ENCODE assay signal across 27 cellular contexts in the genomic region with DNA sequence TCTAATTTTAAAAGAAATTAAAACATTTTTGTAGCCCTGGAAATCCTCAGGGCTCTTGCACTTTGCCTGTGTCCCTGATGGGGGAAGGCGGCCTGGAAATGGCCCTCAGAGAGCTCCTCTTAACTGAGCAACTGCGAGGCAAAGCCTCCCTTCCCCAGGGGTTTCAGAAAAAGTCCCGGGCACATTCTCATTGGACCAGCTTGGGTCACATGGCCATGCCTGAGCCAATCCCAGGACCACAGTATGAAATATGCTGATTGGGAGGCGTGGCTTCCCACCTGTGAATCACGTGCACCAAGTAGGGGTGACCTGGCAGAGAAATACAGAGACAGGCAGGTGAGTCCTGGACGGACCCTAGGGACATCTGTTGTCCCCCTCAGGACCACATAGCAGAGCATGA.
DNase-seq lines count a peak whose midpoint lies in the region; ATAC-seq and TF ChIP-seq lines count a peak whose summit lies in the region.
"Had no signal": no experiment of that assay in that cellular context is flagged by ENCODE, and none has a peak within 500 bp of the region (broad histone marks: within the 10 kb centered on the region; RNA-seq: fewer than 3 reads in every experiment).

No MANE protein-coding gene starts in this region.

- H3K9me3 ChIP-seq in MM.1S (replicated peaks; ENCODE audit: insufficient read depth, low read length) (no peaks in the 10 kb centered on the region), neuronal stem cell (replicated peaks in 1 of 2; ENCODE audit: control insufficient read depth in 2 of 2, insufficient read depth in 1 of 2, low read depth in 1 of 2, low read length in 2 of 2) (peaks cover 0 to 2% of the 10 kb centered on the region in 2 donors)
- H3K9me3 ChIP-seq: pancreas, right lobe of liver, vagina had no signal

- H3K9me3 Mint-ChIP-seq in activated T-cell treated with anti-CD3 and anti-CD28 coated beads, Interleukin-2, amount 50 U/mL, for 4 hours = no peaks in the 10 kb centered on the region
- H3K9me3 Mint-ChIP-seq in stimulated activated naive CD8-positive, alpha-beta T cell treated with anti-CD3 and anti-CD28 coated beads, Interleukin-15, amount 100 ng/mL, for 72 hours = no peaks in the 10 kb centered on the region
- H3K9me3 Mint-ChIP-seq: activated naive CD4-positive, alpha-beta T cell treated with anti-CD3 and anti-CD28 coated beads, Interleukin-2, amount 50 U/mL, for 24 hours; activated T-helper 1 cell treated with anti-CD3 and anti-CD28 coated beads, Interleukin-12 subunit alpha, Interleukin-12 subunit beta, Interleukin-2, Interleukin-4 antibody, amounts not matched to agents 30 ng/mL and 10 ng/mL and 1 ng/mL, durations not matched to agents 14 hours and 24 hours and 36 hours; mesothelial cell of epicardium had no signal

- H3K4me2 ChIP-seq in MM.1S (ENCODE audit: low read depth, low read length) = no peak overlapping the region
- no peak overlapping the region for H3K4me2 ChIP-seq in neuronal stem cell (ENCODE audit: insufficient read depth, low read length, poor library complexity, severe bottlenecking)

- H3K36me3 ChIP-seq in MM.1S (replicated peaks; ENCODE audit: insufficient read depth, low read length) = no peaks in the 10 kb centered on the region
- peaks cover 0 to 2% of the 10 kb centered on the region in 2 donors for H3K36me3 ChIP-seq in neuronal stem cell (replicated peaks in 1 of 2; ENCODE audit: control insufficient read depth in 2 of 2, insufficient read depth in 2 of 2, low read length in 2 of 2)
- H3K36me3 ChIP-seq: pancreas, right lobe of liver, vagina had no signal

- peak overlapping the region; percentile 68 for H2AK5ac ChIP-seq in neuronal stem cell (ENCODE audit: low read depth, low read length)

- peaks cover 25% of the 10 kb centered on the region for H3K27me3 ChIP-seq in MM.1S (replicated peaks; ENCODE audit: insufficient read depth, low read length)
- no peaks in the 10 kb centered on the region for H3K27me3 ChIP-seq in neuronal stem cell (ENCODE audit: control insufficient read depth in 3 of 3, insufficient read depth in 3 of 3, low read depth in 1 of 3, low read length in 3 of 3)
- H3K27me3 ChIP-seq: right lobe of liver, vagina had no signal

- H3K4me3 Mint-ChIP-seq in activated T-cell treated with anti-CD3 and anti-CD28 coated beads, Interleukin-2, amount 50 U/mL, for 4 hours = no peak overlapping the region
- no peak overlapping the region for H3K4me3 Mint-ChIP-seq in stimulated activated naive CD8-positive, alpha-beta T cell treated with anti-CD3 and anti-CD28 coated beads, Interleukin-15, amount 100 ng/mL, for 72 hours
- H3K4me3 Mint-ChIP-seq: activated CD4-positive, alpha-beta T cell treated with anti-CD3 and anti-CD28 coated beads, Interleukin-2, amount 10 ng/mL, durations not matched to agents 7 days and 5 days; activated CD8-positive, alpha-beta memory T cell treated with anti-CD3 and anti-CD28 coated beads, Interleukin-2, amount 10 ng/mL, durations not matched to agents 7 days and 5 days; activated naive CD4-positive, alpha-beta T cell treated with anti-CD3 and anti-CD28 coated beads, Interleukin-2, amount 50 U/mL, for 24 hours; activated T-helper 1 cell treated with anti-CD3 and anti-CD28 coated beads, Interleukin-12 subunit alpha, Interleukin-12 subunit beta, Interleukin-2, Interleukin-4 antibody, amounts not matched to agents 30 ng/mL and 10 ng/mL and 1 ng/mL, durations not matched to agents 14 hours and 24 hours and 36 hours; mesothelial cell of epicardium; naive thymus-derived CD8-positive, alpha-beta T cell; T-helper 17 cell had no signal

- no peak overlapping the region for H4K91ac ChIP-seq in neuronal stem cell (ENCODE audit: low read depth, low read length, poor library complexity)

- no peaks in the 10 kb centered on the region for H3K4me1 Mint-ChIP-seq in activated T-cell treated with anti-CD3 and anti-CD28 coated beads, Interleukin-2, amount 50 U/mL, for 4 hours (ENCODE audit: low read depth)
- no peaks in the 10 kb centered on the region for H3K4me1 Mint-ChIP-seq in stimulated activated naive CD8-positive, alpha-beta T cell treated with anti-CD3 and anti-CD28 coated beads, Interleukin-15, amount 100 ng/mL, for 72 hours
- H3K4me1 Mint-ChIP-seq: activated CD4-positive, alpha-beta T cell treated with anti-CD3 and anti-CD28 coated beads, Interleukin-2, amount 10 ng/mL, durations not matched to agents 7 days and 5 days had no signal

- TF ChIP-seq CTCF in MM.1S (IDR thresholded peaks at IDR 0.05; ENCODE audit: low read length) = no peak

- no CpG with 5 or more reads among the region's 6 CpGs for WGBS in neuronal stem cell (ENCODE audit: extremely low coverage in 2 of 2, insufficient read length in 2 of 2, insufficient replicate concordance in 1 of 2), 2 donors

- no peak overlapping the region for H4K8ac ChIP-seq in neuronal stem cell (ENCODE audit: low read depth, low read length)

- H3K4me1 ChIP-seq in MM.1S (ENCODE audit: low read length) = no peaks in the 10 kb centered on the region
- H3K4me1 ChIP-seq in neuronal stem cell (ENCODE audit: control insufficient read depth in 2 of 2, insufficient read depth in 1 of 2, low read depth in 1 of 2, low read length in 2 of 2) = peaks cover 19 to 32% of the 10 kb centered on the region in 2 donors
- H3K4me1 ChIP-seq: pancreas, right lobe of liver had no signal

- H3K27ac ChIP-seq in MM.1S (ENCODE audit: low read length) = no peak overlapping the region
- peak overlapping the region; percentile 98 for H3K27ac ChIP-seq in caudate nucleus (ENCODE audit: low read depth, low read length)
- no peak overlapping the region for H3K27ac ChIP-seq in neuronal stem cell (replicated peaks; ENCODE audit: low read length)
- H3K27ac ChIP-seq: GM23248, pancreas, right lobe of liver, vagina had no signal

- no peak overlapping the region for H3K4ac ChIP-seq in neuronal stem cell (ENCODE audit: low read length)

- no peak overlapping the region for H3K27ac Mint-ChIP-seq in stimulated activated naive CD8-positive, alpha-beta T cell treated with anti-CD3 and anti-CD28 coated beads, Interleukin-15, amount 100 ng/mL, for 72 hours
- H3K27ac Mint-ChIP-seq: activated CD4-positive, alpha-beta T cell treated with anti-CD3 and anti-CD28 coated beads, Interleukin-2, amount 10 ng/mL, durations not matched to agents 7 days and 5 days; activated CD8-positive, alpha-beta memory T cell treated with anti-CD3 and anti-CD28 coated beads, Interleukin-2, amount 10 ng/mL, durations not matched to agents 7 days and 5 days; activated naive CD4-positive, alpha-beta T cell treated with anti-CD3 and anti-CD28 coated beads, Interleukin-2, amount 50 U/mL, for 24 hours; activated T-helper 1 cell treated with anti-CD3 and anti-CD28 coated beads, Interleukin-12 subunit alpha, Interleukin-12 subunit beta, Interleukin-2, Interleukin-4 antibody, amounts not matched to agents 30 ng/mL and 10 ng/mL and 1 ng/mL, durations not matched to agents 14 hours and 24 hours and 36 hours; mesothelial cell of epicardium; naive thymus-derived CD8-positive, alpha-beta T cell; T-helper 17 cell had no signal

- no peaks in the 10 kb centered on the region for H3K79me2 ChIP-seq in MM.1S (ENCODE audit: low read length)

- peak overlapping the region; percentile 16 for H2BK5ac ChIP-seq in neuronal stem cell (ENCODE audit: low read length)

- H3K23ac ChIP-seq in neuronal stem cell (ENCODE audit: low read depth, low read length, poor library complexity) = no peak overlapping the region

- H3K9me2 ChIP-seq in MM.1S (replicated peaks; ENCODE audit: insufficient read depth, low read length) = no peaks in the 10 kb centered on the region

- H2BK120ac ChIP-seq in neuronal stem cell (ENCODE audit: low read depth, low read length) = no peak overlapping the region

- no peaks in the 10 kb centered on the region for H3K79me1 ChIP-seq in neuronal stem cell (ENCODE audit: low read depth, low read length)

- H4K20me1 ChIP-seq in MM.1S (ENCODE audit: insufficient read depth, low read length) = no peaks in the 10 kb centered on the region

- H3K4me3 ChIP-seq in MM.1S (ENCODE audit: low read length) (no peak overlapping the region), neuronal stem cell (ENCODE audit: low read length in 2 of 2) (no peak overlapping the region)
- H3K4me3 ChIP-seq: GM23248, pancreas, right lobe of liver, vagina had no signal

- no peak overlapping the region for H3K14ac ChIP-seq in neuronal stem cell (ENCODE audit: low read length)

- H2AFZ ChIP-seq in MM.1S (ENCODE audit: low read length) (no peak overlapping the region), neuronal stem cell (ENCODE audit: low read length) (no peak overlapping the region)
- H2AFZ ChIP-seq: GM23248 had no signal

- DNase-seq in ELF-1 (ENCODE audit: low read depth, low spot score) (peak; percentile 56), MM.1S (peak; percentile 24), caudate nucleus (lab: John Stamatoyannopoulos, UW) (peak in 5 of 61 donors; percentile 15 to 60 (median 55)), neuronal stem cell (ENCODE audit: low spot score) (no peak), GM19240 (ENCODE audit: insufficient read length, low spot score) (no peak)
- DNase-seq in activated T-cell treated with anti-CD3 and anti-CD28 coated beads, Interleukin-2, amount 50 U/mL, for 4 hours = no peak
- no peak for DNase-seq in stimulated activated naive CD8-positive, alpha-beta T cell treated with anti-CD3 and anti-CD28 coated beads, Interleukin-15, amount 100 ng/mL, for 72 hours
- DNase-seq: activated CD4-positive, alpha-beta T cell treated with anti-CD3 and anti-CD28 coated beads, Interleukin-2, amount 10 ng/mL, durations not matched to agents 7 days and 5 days; activated CD8-positive, alpha-beta memory T cell treated with anti-CD3 and anti-CD28 coated beads, Interleukin-2, amount 10 ng/mL, durations not matched to agents 7 days and 5 days; aorta; dermis blood vessel endothelial cell; GDM1; GM23248; naive thymus-derived CD8-positive, alpha-beta T cell; NCI-H1930; NCI-H226; NCI-H774; right lobe of liver; stimulated activated CD4-positive, alpha-beta T cell treated with anti-CD3 and anti-CD28 coated beads, Interleukin-15, amount 100 ng/mL, for 24 hours; stimulated activated CD8-positive, alpha-beta memory T cell treated with anti-CD3 and anti-CD28 coated beads, Interleukin-4, amount 100 ng/mL, for 48 hours; T-helper 17 cell had no signal

- peaks cover 16% of the 10 kb centered on the region for H3K27me3 Mint-ChIP-seq in activated T-cell treated with anti-CD3 and anti-CD28 coated beads, Interleukin-2, amount 50 U/mL, for 4 hours (ENCODE audit: low read depth)
- peaks cover 37% of the 10 kb centered on the region for H3K27me3 Mint-ChIP-seq in stimulated activated naive CD8-positive, alpha-beta T cell treated with anti-CD3 and anti-CD28 coated beads, Interleukin-15, amount 100 ng/mL, for 72 hours
- H3K27me3 Mint-ChIP-seq: activated CD8-positive, alpha-beta memory T cell treated with anti-CD3 and anti-CD28 coated beads, Interleukin-2, amount 10 ng/mL, durations not matched to agents 7 days and 5 days; activated naive CD4-positive, alpha-beta T cell treated with anti-CD3 and anti-CD28 coated beads, Interleukin-2, amount 50 U/mL, for 24 hours had no signal

- H2BK12ac ChIP-seq in neuronal stem cell (ENCODE audit: low read length) = no peak overlapping the region

- ATAC-seq in activated T-cell treated with anti-CD3 and anti-CD28 coated beads, Interleukin-2, amount 50 U/mL, for 4 hours = no peak
- no peak for ATAC-seq in HG03039 (IDR thresholded peaks at IDR 0.05; ENCODE audit: unreplicated experiment)
- ATAC-seq in stimulated activated naive CD8-positive, alpha-beta T cell treated with anti-CD3 and anti-CD28 coated beads, Interleukin-15, amount 100 ng/mL, for 72 hours = no peak
- ATAC-seq: activated CD8-positive, alpha-beta memory T cell treated with anti-CD3 and anti-CD28 coated beads, Interleukin-2, amount 10 ng/mL, durations not matched to agents 7 days and 5 days; naive thymus-derived CD8-positive, alpha-beta T cell; pancreas; right lobe of liver; T-helper 17 cell had no signal

- no peak overlapping the region for H3K9ac ChIP-seq in MM.1S (ENCODE audit: low read length)
- no peak overlapping the region for H3K9ac ChIP-seq in neuronal stem cell (ENCODE audit: low read depth, low read length, poor library complexity)
- H3K9ac ChIP-seq: GM23248 had no signal

- H3K36me3 Mint-ChIP-seq in activated T-cell treated with anti-CD3 and anti-CD28 coated beads, Interleukin-2, amount 50 U/mL, for 4 hours (ENCODE audit: insufficient read depth) = no peaks in the 10 kb centered on the region
- H3K36me3 Mint-ChIP-seq: activated CD8-positive, alpha-beta memory T cell treated with anti-CD3 and anti-CD28 coated beads, Interleukin-2, amount 10 ng/mL, durations not matched to agents 7 days and 5 days; activated naive CD4-positive, alpha-beta T cell treated with anti-CD3 and anti-CD28 coated beads, Interleukin-2, amount 50 U/mL, for 24 hours; mesothelial cell of epicardium; naive thymus-derived CD8-positive, alpha-beta T cell had no signal

- H3F3A ChIP-seq in MM.1S (ENCODE audit: insufficient read depth, low read length) = no peaks in the 10 kb centered on the region

- H3K18ac ChIP-seq in neuronal stem cell (ENCODE audit: low read length) = peak overlapping the region; percentile 72

- no peak overlapping the region for H2BK15ac ChIP-seq in neuronal stem cell (ENCODE audit: low read length)

Comparison
In these comparisons a context has a peak if more than half of its experiments do, and no peak if none do; other contexts are left out.
1. DNase-seq: peak in ELF-1 (single experiment) and MM.1S (single experiment); none in neuronal stem cell (single experiment), activated T-cell treated with anti-CD3 and anti-CD28 coated beads, Interleukin-2, amount 50 U/mL, for 4 hours (single experiment), stimulated activated naive CD8-positive, alpha-beta T cell treated with anti-CD3 and anti-CD28 coated beads, Interleukin-15, amount 100 ng/mL, for 72 hours (0 of 2) and GM19240 (single experiment).